ENCODE assay signal across 12 cellular contexts in genomic region chr5:14810941-14811573, GRCh38.
DNase-seq lines count a peak whose midpoint lies in the region; ATAC-seq and TF ChIP-seq lines count a peak whose summit lies in the region.
"Had no signal": no experiment of that assay in that cellular context is flagged by ENCODE, and none has a peak within 500 bp of the region (broad histone marks: within the 10 kb centered on the region; RNA-seq: fewer than 3 reads in every experiment).

No MANE protein-coding gene starts in this region.

- no peak for TF ChIP-seq CTCF in left ventricle myocardium inferior (IDR thresholded peaks at IDR 0.05; ENCODE audit: borderline replicate concordance)

- H3K4me1 Mint-ChIP-seq in T-cell (peaks cover 63 to 80% (median 76%) of the 10 kb centered on the region in 3 donors), immature natural killer cell (peaks cover 63 to 73% of the 10 kb centered on the region in 2 donors)

- CTCF ChIA-PET in T-cell (lab: Charles Lee): interaction anchor here in 1 of 2 donors (0.6 kb wide), 1 partner anchor 86 kb away, joined by 5 read pairs; no protein-coding TSS in a partner anchor

- POLR2A ChIA-PET in T-cell (lab: Charles Lee): interaction anchor here in 1 of 2 donors (0.6 kb wide), 1 partner anchor 55 kb away, joined by 4 read pairs; no protein-coding TSS in a partner anchor

- no peaks in the 10 kb centered on the region for H3K27me3 ChIP-seq in left ventricle myocardium inferior (ENCODE audit: low read depth)

- H3K4me3 ChIP-seq in left ventricle myocardium inferior: no peak overlapping the region

- ATAC-seq in T-cell (replicated peaks in 1 of 4) (no peak), GM21737 (IDR thresholded peaks at IDR 0.05; ENCODE audit: unreplicated experiment) (no peak)

- H3K4me3 Mint-ChIP-seq in T-cell: peak overlapping the region; percentile 67 to 82 (median 79)
- H3K4me3 Mint-ChIP-seq in immature natural killer cell: peak overlapping the region; percentile 73 to 92 (median 84)

- intact Hi-C loops in left ventricle myocardium inferior (cut with micrococcal nuclease): no loop called here
- intact Hi-C loops in cardiac septum (cut with DNase I): no loop called here

- H3K27ac ChIP-seq in left ventricle myocardium inferior (replicated peaks): peak overlapping the region; percentile 67
- H3K27ac ChIP-seq in substantia nigra (ENCODE audit: low read depth, low read length, poor library complexity, severe bottlenecking): peak overlapping the region; percentile 43

- DNase-seq in left ventricle myocardium inferior: no peak
- no peak for DNase-seq in cardiac septum (ENCODE audit: low spot score)
- no peak for DNase-seq in T-cell
- no peak for DNase-seq in immature natural killer cell
- peak in 19 of 49 donors; percentile 10 to 62 (median 30) for DNase-seq in substantia nigra (lab: John Stamatoyannopoulos, UW)
- no peak for DNase-seq in NCI-H1930 (lab: John Stamatoyannopoulos, UW)
- DNase-seq in effector CD8-positive, alpha-beta T cell (lab: John Stamatoyannopoulos, UW): no peak
- DNase-seq: activated gamma-delta T cell treated with Interleukin-2 at 50 U/mL for 16 hours, dermis blood vessel endothelial cell, NCI-H1105 treated with DMSO at 0.1 percent for 48 hours, small intestine had no signal

- no peaks in the 10 kb centered on the region for H3K36me3 ChIP-seq in left ventricle myocardium inferior

- H3K36me3 Mint-ChIP-seq in T-cell (peaks cover 18% of the 10 kb centered on the region), immature natural killer cell (no peaks in the 10 kb centered on the region)

- peaks cover 65% of the 10 kb centered on the region for H3K4me1 ChIP-seq in left ventricle myocardium inferior

- H3K9me3 Mint-ChIP-seq in T-cell (no peaks in the 10 kb centered on the region), immature natural killer cell (no peaks in the 10 kb centered on the region)

- H3K27me3 Mint-ChIP-seq in T-cell (no peaks in the 10 kb centered on the region), immature natural killer cell (ENCODE audit: low read depth in 3 of 3) (peaks cover 0 to 5% (median 2%) of the 10 kb centered on the region in 3 donors)

- H3K27ac Mint-ChIP-seq in T-cell (peak overlapping the region; percentile 93 to 97), immature natural killer cell (peak overlapping the region; percentile 85 to 98 (median 96))

- no peaks in the 10 kb centered on the region for H3K9me3 ChIP-seq in left ventricle myocardium inferior (replicated peaks)
